In genomic region chr1:7664893-7665250, GRCh38 we compare ENCODE assay signal across 34 cellular contexts.
"Had no signal": no experiment of that assay in that cellular context is flagged by ENCODE, and none has a peak within 500 bp of the region (broad histone marks: within the 10 kb centered on the region; RNA-seq: fewer than 3 reads in every experiment).

No MANE protein-coding gene starts in this region.

- H3K4me3 ChIP-seq: MG63 had no signal

- H3K27me3 ChIP-seq: MG63 had no signal

- H3K9me3 ChIP-seq: MG63 had no signal

- DNase-seq: Karpas-422, Kasumi-1, MG63, MM.1S, MV-4-11, NCI-H1048, NCI-H1092, NCI-H1092 treated with DMSO at 0.1 percent for 48 hours, NCI-H1105, NCI-H1105 treated with DMSO at 0.1 percent for 48 hours, NCI-H1417, NCI-H1417 treated with DMSO at 0.1 percent for 48 hours, NCI-H1436, NCI-H1436 treated with DMSO at 0.1 percent for 48 hours, NCI-H146, NCI-H1694, NCI-H1694 treated with DMSO at 0.1 percent for 48 hours, NCI-H187, NCI-H187 treated with DMSO at 0.1 percent for 48 hours, NCI-H1930, NCI-H2029, NCI-H2029 treated with DMSO at 0.1 percent for 48 hours, NCI-H2081, NCI-H2081 treated with DMSO at 0.1 percent for 48 hours, NCI-H2107, NCI-H2171, NCI-H2171 treated with DMSO at 0.1 percent for 48 hours, NCI-H2227 treated with DMSO at 0.1 percent for 48 hours, NCI-H226, NCI-H345, NCI-H446, NCI-H446 treated with DMSO at 0.1 percent for 48 hours, NCI-H510A, NCI-H510A treated with DMSO at 0.1 percent for 48 hours had no signal

- H3K36me3 ChIP-seq: MG63 had no signal
